In the genomic region with DNA sequence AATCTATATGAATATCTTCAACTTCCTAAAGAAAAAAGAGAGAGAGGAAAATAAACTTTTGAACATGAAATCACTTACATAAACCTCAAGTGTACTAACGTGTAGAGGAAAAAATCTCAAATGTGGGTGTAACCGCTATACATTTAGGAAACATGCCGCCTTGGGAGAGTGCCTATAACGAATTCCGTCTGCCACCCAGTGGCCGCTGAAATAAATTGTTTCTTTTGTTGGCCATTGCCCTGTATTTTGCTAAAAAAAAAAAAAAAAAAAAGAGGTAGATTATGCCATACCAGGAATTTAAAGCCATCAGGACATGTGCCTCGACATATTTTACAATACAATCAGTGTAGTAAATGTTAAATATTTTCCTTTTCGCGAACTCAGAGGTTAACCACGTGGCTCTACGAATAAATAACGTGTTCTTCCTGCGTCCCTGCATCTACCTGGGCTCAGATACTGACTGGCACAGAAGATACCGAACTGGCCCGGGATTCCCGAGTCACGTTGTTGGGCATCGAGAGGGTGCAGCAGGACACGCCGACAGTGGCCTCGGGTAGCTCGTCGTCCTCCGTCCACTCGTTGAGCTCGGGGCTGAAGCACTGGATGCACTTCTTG, we compare ENCODE assay signal across 8 cellular contexts. TPM values are rescaled to one million over a fixed set of nuclear protein-coding genes. Genes with fewer than 3 reads are reported as not detected.
DNase-seq lines count a peak whose midpoint lies in the region; ATAC-seq and TF ChIP-seq lines count a peak whose summit lies in the region.

No MANE protein-coding gene starts in this region.

- DNase-seq in DMS53 treated with DMSO at 0.1 percent for 48 hours (lab: John Stamatoyannopoulos, UW; ENCODE audit: unreplicated experiment) (peak; percentile 85), HAP-1 (ENCODE audit: low spot score in 2 of 2) (peak; percentile 75 to 80), NCI-H1092 (lab: John Stamatoyannopoulos, UW) (peak; percentile 75), SW 1271 (lab: John Stamatoyannopoulos, UW) (peak; percentile 28 to 64), adrenal gland (peak; percentile 59 to 84 (median 73)), right cardiac atrium (peak in 2 of 3 donors; percentile 45 to 50), putamen (ENCODE audit: low spot score) (peak; percentile 81)

- peak; percentile 34 to 73 (median 55) for TF ChIP-seq CTCF in adrenal gland (IDR thresholded peaks at IDR 0.05)

- intact Hi-C loops in adrenal gland (cut with DNase I): loop anchor here (5.0 to 10.0 kb wide), 3 partner anchors 74 to 159 kb away; no protein-coding TSS in a partner anchor
- intact Hi-C loops in right cardiac atrium (cut with DNase I): loop anchor here in 1 of 4 donors (10.0 kb wide), 1 partner anchor 156 kb away; no protein-coding TSS in a partner anchor

- no peak for TF ChIP-seq POLR2A in adrenal gland (IDR thresholded peaks at IDR 0.05)

- in situ Hi-C loops in HAP-1 (cut with MboI; ENCODE audit: low sequenced_read_pairs): loop anchor here (25.0 kb wide), 1 partner anchor 489 kb away; no protein-coding TSS in a partner anchor

- ATAC-seq in right cardiac atrium (peak; percentile 48 to 53), GM19023 (IDR thresholded peaks at IDR 0.05; ENCODE audit: unreplicated experiment) (no peak)

- peak overlapping the region in 3 of 5 donors; percentile 69 to 84 (median 73) for H3K27ac ChIP-seq in adrenal gland
- H3K27ac ChIP-seq in right cardiac atrium (ENCODE audit: low read length): no peak overlapping the region

- H3K27me3 ChIP-seq in HAP-1 (ENCODE audit: low read depth) (no peaks in the 10 kb centered on the region), adrenal gland (no peaks in the 10 kb centered on the region), right cardiac atrium (ENCODE audit: control insufficient read depth, insufficient read depth) (no peaks in the 10 kb centered on the region)

- no peaks in the 10 kb centered on the region for H3K9me3 ChIP-seq in HAP-1
- no peaks in the 10 kb centered on the region for H3K9me3 ChIP-seq in adrenal gland (replicated peaks in 1 of 3)
- no peaks in the 10 kb centered on the region for H3K9me3 ChIP-seq in right cardiac atrium (ENCODE audit: control insufficient read depth, low read length)

- peaks cover 3% of the 10 kb centered on the region; the same call in 1 of the 2 replicates for H3K4me1 ChIP-seq in HAP-1
- peaks cover 0 to 11% of the 10 kb centered on the region in 2 donors for H3K4me1 ChIP-seq in adrenal gland (replicated peaks in 1 of 2)
- no peaks in the 10 kb centered on the region for H3K4me1 ChIP-seq in right cardiac atrium (ENCODE audit: control insufficient read depth, insufficient read depth, low read length)

- H3K4me3 ChIP-seq in HAP-1 (peak overlapping the region; percentile 37), adrenal gland (peak overlapping the region in 3 of 4 donors; percentile 32 to 54 (median 51)), right cardiac atrium (ENCODE audit: low read length) (peak overlapping the region; percentile 21)

- WGBS in adrenal gland, 4 donors: 1 to 3% (median 2%) methylated on average over 18 to 26 of the region's 26 CpGs
- WGBS in right cardiac atrium: 10% methylated on average over 26 of the region's 26 CpGs

- no peaks in the 10 kb centered on the region for H3K36me3 ChIP-seq in HAP-1 (replicated peaks)
- H3K36me3 ChIP-seq in adrenal gland (replicated peaks in 1 of 2): no peaks in the 10 kb centered on the region

RNA-seq across cellular contexts. Expression of gene KLHL31, which starts 14.3 kb away (rescaled TPM):
- 10 to 100 TPM in 1 of 8 donors, 1 to 10 TPM in 7; 1.6 to 11.5 (median 3.1) TPM for total RNA-seq in adrenal gland
- polyA plus RNA-seq in adrenal gland: 1 to 10 TPM in 2 of 3 donors, under 1 TPM in 1; 0.84 to 2.1 (median 1.4) TPM
- 100 to 1,000 TPM; 191 to 273 (median 234) TPM for total RNA-seq in right cardiac atrium
- 118 TPM for polyA plus RNA-seq in right cardiac atrium

Comparison
In these comparisons a context has a peak if more than half of its experiments do, and no peak if none do; other contexts are left out.
1. RNA of gene KLHL31, which starts 14.3 kb away (total RNA-seq): 191 to 273 TPM in right cardiac atrium; 1.6 to 11.5 TPM in adrenal gland; every median in the first group is over 10 times any median in the second.
2. Peak in every context shown above with its lines, with median percentiles within 50 percentile points of each other: DNase-seq and H3K4me3 ChIP-seq.